ENCODE assay signal across 24 cellular contexts in the genomic region with DNA sequence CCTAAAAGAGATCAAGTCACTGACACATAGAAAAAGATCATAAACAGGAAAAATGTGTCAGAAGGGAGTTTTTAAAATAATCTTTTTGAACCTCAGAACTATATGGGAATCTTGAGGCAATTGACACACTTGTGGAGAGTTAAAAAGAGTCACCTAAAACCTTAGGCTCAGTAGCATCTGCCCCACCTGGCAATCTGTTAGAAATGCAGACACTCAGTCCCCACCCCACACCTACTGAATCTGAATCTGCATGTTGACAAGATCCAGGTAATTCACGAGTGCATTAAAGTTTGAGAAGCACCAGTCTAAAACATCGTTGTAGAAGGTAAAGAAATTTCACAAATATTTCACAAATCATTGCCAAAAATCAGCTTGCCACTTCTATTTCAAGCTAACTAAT.
DNase-seq lines count a peak whose midpoint lies in the region; ATAC-seq and TF ChIP-seq lines count a peak whose summit lies in the region.
"Had no signal": no experiment of that assay in that cellular context is flagged by ENCODE, and none has a peak within 500 bp of the region (broad histone marks: within the 10 kb centered on the region; RNA-seq: fewer than 3 reads in every experiment).

No MANE protein-coding gene starts in this region.

- H4K20me1 ChIP-seq in HCT116 (ENCODE audit: insufficient read depth) (no peaks in the 10 kb centered on the region), fibroblast of lung (ENCODE audit: control insufficient read depth, extremely low read depth, insufficient read depth, low read length) (no peaks in the 10 kb centered on the region)

- CTCF ChIA-PET in HCT116 (lab: Charles Lee), result no interaction called here

- H3K27ac ChIP-seq in HCT116 (ENCODE audit: low read depth, low read length) (peak overlapping the region; percentile 92), SJSA1 (peak overlapping the region; percentile 49), fibroblast of lung (ENCODE audit: insufficient read depth, low read length) (no peak overlapping the region), Peyer's patch (no peak overlapping the region), ovary (no peak overlapping the region)
- H3K27ac ChIP-seq: foreskin keratinocyte, thyroid gland had no signal

- no peaks in the 10 kb centered on the region for H3K36me3 Mint-ChIP-seq in osteocyte (ENCODE audit: unreplicated experiment)
- H3K36me3 Mint-ChIP-seq: CD8-positive, alpha-beta memory T cell; IgD-negative memory B cell had no signal

- BruUV-seq in HCT116 (replicated peaks; lab: Mats Ljungman, UMichigan), result no TSS peak

- H3K9me3 ChIP-seq in HCT116 (ENCODE audit: control insufficient read depth in 1 of 2, insufficient read depth in 1 of 2, low read depth in 1 of 2, low read length in 2 of 2) (no peaks in the 10 kb centered on the region), SJSA1 (replicated peaks) (no peaks in the 10 kb centered on the region), fibroblast of lung (ENCODE audit: control insufficient read depth, insufficient read depth, low read depth, low read length) (no peaks in the 10 kb centered on the region), Peyer's patch (no peaks in the 10 kb centered on the region), ovary (no peaks in the 10 kb centered on the region)
- H3K9me3 ChIP-seq: thyroid gland had no signal

- RAD21 ChIA-PET in HCT116 (lab: Charles Lee; ENCODE audit: low non-redundant PET in 1 of 2, low total read pairs in 2 of 2, uncharacterized antibody in 2 of 2, unreplicated experiment in 2 of 2), result no interaction called here

- TF ChIP-seq CTCF in HCT116 (IDR thresholded peaks at IDR 0.05 in 2 of 3, conservative IDR thresholded peaks at IDR 0.05 in 1 of 3; ENCODE audit: borderline replicate concordance in 1 of 3, insufficient read depth in 1 of 3, low read depth in 2 of 3, low read length in 2 of 3), result peak in 1 of 3 experiments; percentile 14; a peak in 1 of 6 replicates
- no peak for TF ChIP-seq CTCF in fibroblast of lung (conservative IDR thresholded peaks at IDR 0.05 in 1 of 2, IDR thresholded peaks at IDR 0.05 in 1 of 2; ENCODE audit: low read depth in 1 of 2, low read length in 2 of 2)
- no peak for TF ChIP-seq CTCF in osteocyte (IDR thresholded peaks at IDR 0.05)
- no peak for TF ChIP-seq CTCF in Peyer's patch (IDR thresholded peaks at IDR 0.05)
- TF ChIP-seq CTCF in ovary (IDR thresholded peaks at IDR 0.05), result no peak

- H3K27me3 ChIP-seq in HCT116 (ENCODE audit: insufficient read depth, low read length) (no peaks in the 10 kb centered on the region), SJSA1 (replicated peaks) (no peaks in the 10 kb centered on the region), fibroblast of lung (ENCODE audit: control insufficient read depth, insufficient read depth, low read length) (no peaks in the 10 kb centered on the region), Peyer's patch (no peaks in the 10 kb centered on the region), ovary (no peaks in the 10 kb centered on the region)
- H3K27me3 ChIP-seq: thyroid gland had no signal

- DNase-seq in HCT116 (ENCODE audit: low read depth, low spot score) (peak; percentile 23), SJSA1 (ENCODE audit: low read depth in 1 of 2, low spot score in 2 of 2) (no peak), fibroblast of lung (ENCODE audit: low read depth in 2 of 2) (no peak), osteocyte (ENCODE audit: extremely low spot score, unreplicated experiment) (no peak), Peyer's patch (no peak), ovary (no peak)
- DNase-seq: activated CD8-positive, alpha-beta T cell treated with anti-CD3 and anti-CD28 coated beads for 36 hours; activated T-cell treated with anti-CD3 and anti-CD28 coated beads for 4 hours; CD8-positive, alpha-beta memory T cell; central memory CD4-positive, alpha-beta T cell; DND-41; left ventricle myocardium superior; NCI-H2107; NCI-H446 treated with DMSO at 0.1 percent for 48 hours; NK-92 treated with Interleukin-12 subunit alpha and Interleukin-12 subunit beta, amount 100 ng/mL, for 24 hours; stimulated activated CD4-positive, alpha-beta T cell treated with anti-CD3 and anti-CD28 coated beads, Interleukin-12 subunit alpha, Interleukin-12 subunit beta, amount 100 ng/mL, for 4 hours; stimulated activated CD4-positive, alpha-beta T cell treated with anti-CD3 and anti-CD28 coated beads, Interleukin-4, amount 100 ng/mL, for 4 hours; stimulated activated naive CD8-positive, alpha-beta T cell treated with anti-CD3 and anti-CD28 coated beads, Interleukin-15, Interleukin-2, amounts not matched to agents 100 U/mL and 50 U/mL, for 24 hours; thyroid gland had no signal

- H3K9ac ChIP-seq in HCT116 (ENCODE audit: low read length), result peak overlapping the region; percentile 8
- H3K9ac ChIP-seq in fibroblast of lung (ENCODE audit: insufficient read depth, low read length), result no peak overlapping the region

- no peak for TF ChIP-seq EP300 in ovary (IDR thresholded peaks at IDR 0.05)

- H3K4me3 ChIP-seq in HCT116 (replicated peaks in 1 of 2; ENCODE audit: low read depth in 1 of 2, low read length in 2 of 2), result peak overlapping the region in 1 of 2 experiments; percentile 29; a peak in 1 of 4 replicates
- no peak overlapping the region for H3K4me3 ChIP-seq in SJSA1
- no peak overlapping the region for H3K4me3 ChIP-seq in fibroblast of lung (replicated peaks in 1 of 4; ENCODE audit: control extremely low read depth in 1 of 4, insufficient read depth in 1 of 4, low read depth in 3 of 4, low read length in 4 of 4)
- no peak overlapping the region for H3K4me3 ChIP-seq in Peyer's patch
- H3K4me3 ChIP-seq in ovary, result no peak overlapping the region
- H3K4me3 ChIP-seq: thyroid gland had no signal

- intact Hi-C loops in HCT116 (cut with micrococcal nuclease) (loop anchor here (2.0 to 10.0 kb wide), 3 partner anchors 30 to 390 kb away; a partner anchor contains a TSS), ovary (cut with DNase I) (no loop called here)

- H3K36me3 ChIP-seq in HCT116 (ENCODE audit: control insufficient read depth in 1 of 2, insufficient read depth in 2 of 2, low read length in 2 of 2) (peaks cover 0 to 5% of the 10 kb centered on the region in 2 experiments; a peak in 1 of 4 replicates), SJSA1 (no peaks in the 10 kb centered on the region), fibroblast of lung (ENCODE audit: control insufficient read depth, insufficient read depth, low read length) (no peaks in the 10 kb centered on the region), Peyer's patch (no peaks in the 10 kb centered on the region), ovary (no peaks in the 10 kb centered on the region)
- H3K36me3 ChIP-seq: thyroid gland had no signal

- ATAC-seq in HCT116 (peak; percentile 67), GM21825 (IDR thresholded peaks at IDR 0.05; ENCODE audit: unreplicated experiment) (no peak), HG03039 (IDR thresholded peaks at IDR 0.05; ENCODE audit: unreplicated experiment) (no peak)
- ATAC-seq: activated CD4-positive, CD25-positive, alpha-beta regulatory T cell treated with anti-CD3 and anti-CD28 coated beads, Interleukin-2, amount 50 U/mL, for 24 hours; activated CD8-positive, alpha-beta T cell treated with anti-CD3 and anti-CD28 coated beads for 36 hours; left ventricle myocardium superior; stimulated activated naive CD8-positive, alpha-beta T cell treated with anti-CD3 and anti-CD28 coated beads, Interleukin-15, Interleukin-2, amounts not matched to agents 100 U/mL and 50 U/mL, for 24 hours had no signal

- no peaks in the 10 kb centered on the region for H3K27me3 Mint-ChIP-seq in osteocyte (ENCODE audit: unreplicated experiment)
- H3K27me3 Mint-ChIP-seq: activated CD8-positive, alpha-beta T cell treated with anti-CD3 and anti-CD28 coated beads for 36 hours; IgD-negative memory B cell had no signal

- no peak for TF ChIP-seq RAD21 in HCT116 (IDR thresholded peaks at IDR 0.05; ENCODE audit: low read depth)

- peak overlapping the region; percentile 71 for H2AFZ ChIP-seq in HCT116 (ENCODE audit: low read depth, low read length, poor library complexity, severe bottlenecking)
- H2AFZ ChIP-seq in fibroblast of lung (ENCODE audit: low read length), result no peak overlapping the region

- peaks cover 13% of the 10 kb centered on the region for H3K9me3 Mint-ChIP-seq in osteocyte (ENCODE audit: unreplicated experiment)
- H3K9me3 Mint-ChIP-seq: activated CD8-positive, alpha-beta T cell treated with anti-CD3 and anti-CD28 coated beads for 36 hours had no signal

- H3K79me2 ChIP-seq in HCT116 (ENCODE audit: insufficient read depth, low read length) (no peaks in the 10 kb centered on the region), fibroblast of lung (ENCODE audit: control insufficient read depth, insufficient read depth, low read length) (no peaks in the 10 kb centered on the region)

- no peak overlapping the region for H3K4me3 Mint-ChIP-seq in osteocyte (ENCODE audit: unreplicated experiment)
- H3K4me3 Mint-ChIP-seq: activated CD8-positive, alpha-beta T cell treated with anti-CD3 and anti-CD28 coated beads for 36 hours; CD8-positive, alpha-beta memory T cell; IgD-negative memory B cell had no signal

- H3K4me1 ChIP-seq in HCT116 (ENCODE audit: control insufficient read depth in 1 of 2, insufficient read depth in 2 of 2, low read length in 2 of 2) (peaks cover 59 to 66% of the 10 kb centered on the region in 2 experiments), SJSA1 (replicated peaks) (peaks cover 49% of the 10 kb centered on the region), fibroblast of lung (ENCODE audit: control insufficient read depth, extremely low read depth, insufficient read depth, low read length) (peaks cover 23% of the 10 kb centered on the region), Peyer's patch (no peaks in the 10 kb centered on the region), ovary (ENCODE audit: insufficient read depth) (peaks cover 4% of the 10 kb centered on the region)

- TF ChIP-seq POLR2A in HCT116 (IDR thresholded peaks at IDR 0.05; ENCODE audit: borderline replicate concordance, extremely low read depth, insufficient read depth, insufficient read length) (no peak), Peyer's patch (IDR thresholded peaks at IDR 0.05) (no peak), ovary (IDR thresholded peaks at IDR 0.05) (no peak)

- H3K9me2 ChIP-seq in HCT116 (ENCODE audit: insufficient read depth), result no peaks in the 10 kb centered on the region

- H3K4me2 ChIP-seq in HCT116 (ENCODE audit: low read length), result peak overlapping the region; percentile 69
- H3K4me2 ChIP-seq in fibroblast of lung (ENCODE audit: extremely low read depth, insufficient read depth, low read length), result peak overlapping the region; percentile 52

- H3K4me1 Mint-ChIP-seq in osteocyte (ENCODE audit: unreplicated experiment), result peaks cover 32% of the 10 kb centered on the region
- H3K4me1 Mint-ChIP-seq: CD8-positive, alpha-beta memory T cell; IgD-negative memory B cell had no signal

- 70 to 77% (median 71%) methylated on average over 2 of the region's 2 CpGs for WGBS in ovary, 3 donors

- H3K27ac Mint-ChIP-seq in osteocyte (ENCODE audit: unreplicated experiment), result peak overlapping the region; percentile 17
- H3K27ac Mint-ChIP-seq: activated CD8-positive, alpha-beta T cell treated with anti-CD3 and anti-CD28 coated beads for 36 hours; CD8-positive, alpha-beta memory T cell; IgD-negative memory B cell had no signal

- POLR2A ChIA-PET in HCT116 (lab: Charles Lee), result interaction anchor here (1.6 kb wide), 1 partner anchor 31 kb away, joined by 3 read pairs; no protein-coding TSS in a partner anchor

TF ChIP-seq in HCT116, 20 proteins besides CTCF, POLR2A, EP300 and RAD21 (continues in another document):
- TF ChIP-seq FOSL1 (IDR thresholded peaks at IDR 0.05; ENCODE audit: low read depth) (no peak), SIN3A (IDR thresholded peaks at IDR 0.05; ENCODE audit: low read depth) (no peak)

Comparison
In these comparisons a context has a peak if more than half of its experiments do, and no peak if none do; other contexts are left out.
1. H3K27ac ChIP-seq: peak in HCT116 (single experiment) and SJSA1 (single experiment); none in fibroblast of lung (single experiment), Peyer's patch (0 of 4) and ovary (0 of 2).